ENCODE assay signal across 26 cellular contexts in genomic region chr5:102902647-102903046, GRCh38.
DNase-seq lines count a peak whose midpoint lies in the region; TF ChIP-seq lines count a peak whose summit lies in the region.
"Had no signal": no experiment of that assay in that cellular context is flagged by ENCODE, and none has a peak within 500 bp of the region (broad histone marks: within the 10 kb centered on the region; RNA-seq: fewer than 3 reads in every experiment).

No MANE protein-coding gene starts in this region.

- 91% methylated on average over 2 of the region's 2 CpGs for WGBS in mammary epithelial cell (ENCODE audit: low coverage, missing lambda C conversion rate)
- 93 to 98% (median 95%) methylated on average over 2 of the region's 2 CpGs for WGBS in adrenal gland, 4 donors
- 90 to 96% (median 96%) methylated on average over 2 of the region's 2 CpGs for WGBS in stomach, 5 donors

- peak overlapping the region; percentile 54 for H3K4me2 ChIP-seq in mammary epithelial cell (ENCODE audit: insufficient read depth, low read depth, low read length)

- H2AFZ ChIP-seq in mammary epithelial cell (ENCODE audit: low read depth, low read length): no peak overlapping the region

- no peak for TF ChIP-seq POLR2A in breast epithelium (IDR thresholded peaks at IDR 0.05)
- TF ChIP-seq POLR2A in adrenal gland (IDR thresholded peaks at IDR 0.05): no peak
- no peak for TF ChIP-seq POLR2A in stomach (IDR thresholded peaks at IDR 0.05)

- H3K9ac ChIP-seq in mammary epithelial cell (ENCODE audit: insufficient read depth, low read length): no peak overlapping the region

- dilution Hi-C loops in mammary epithelial cell (cut with HindIII; ENCODE audit: low sequenced_read_pairs): no loop called here

- TF ChIP-seq EP300 in stomach (IDR thresholded peaks at IDR 0.05): no peak

- H3K9me3 ChIP-seq in mammary epithelial cell (replicated peaks; ENCODE audit: insufficient read depth, low read length): no peaks in the 10 kb centered on the region
- no peaks in the 10 kb centered on the region for H3K9me3 ChIP-seq in breast epithelium
- no peaks in the 10 kb centered on the region for H3K9me3 ChIP-seq in adrenal gland (replicated peaks in 1 of 3)
- no peaks in the 10 kb centered on the region for H3K9me3 ChIP-seq in stomach
- H3K9me3 ChIP-seq: esophagus squamous epithelium, left ventricle myocardium inferior, ovary, testis had no signal

- H3K27ac ChIP-seq in mammary epithelial cell (ENCODE audit: insufficient read depth, low read depth, low read length): peak overlapping the region; percentile 37
- H3K27ac ChIP-seq in breast epithelium: no peak overlapping the region
- H3K27ac ChIP-seq in adrenal gland: no peak overlapping the region
- H3K27ac ChIP-seq in stomach: no peak overlapping the region
- H3K27ac ChIP-seq: esophagus squamous epithelium, foreskin keratinocyte, left ventricle myocardium inferior, ovary, testis had no signal

- H3K27me3 ChIP-seq in mammary epithelial cell (ENCODE audit: insufficient read depth, low read length) (no peaks in the 10 kb centered on the region), breast epithelium (no peaks in the 10 kb centered on the region), adrenal gland (no peaks in the 10 kb centered on the region), stomach (no peaks in the 10 kb centered on the region)
- H3K27me3 ChIP-seq: esophagus squamous epithelium, foreskin keratinocyte, ovary, testis had no signal

- H3K36me3 ChIP-seq in mammary epithelial cell (ENCODE audit: insufficient read depth, low read length): peaks cover 1% of the 10 kb centered on the region
- H3K36me3 ChIP-seq in breast epithelium: no peaks in the 10 kb centered on the region
- no peaks in the 10 kb centered on the region for H3K36me3 ChIP-seq in adrenal gland (replicated peaks in 1 of 2)
- H3K36me3 ChIP-seq in stomach: no peaks in the 10 kb centered on the region
- H3K36me3 ChIP-seq: esophagus squamous epithelium, ovary had no signal

- H3K4me1 ChIP-seq in mammary epithelial cell (ENCODE audit: insufficient read depth, low read length): peaks cover 23% of the 10 kb centered on the region
- H3K4me1 ChIP-seq in breast epithelium: no peaks in the 10 kb centered on the region
- peaks cover 0 to 4% of the 10 kb centered on the region in 2 donors for H3K4me1 ChIP-seq in adrenal gland (replicated peaks in 1 of 2)
- H3K4me1 ChIP-seq in stomach: no peaks in the 10 kb centered on the region
- H3K4me1 ChIP-seq: esophagus squamous epithelium, testis had no signal

- H3K4me3 ChIP-seq in mammary epithelial cell (replicated peaks in 1 of 3; ENCODE audit: insufficient read depth in 1 of 3, low read depth in 2 of 3, low read length in 3 of 3): no peak overlapping the region
- no peak overlapping the region for H3K4me3 ChIP-seq in breast epithelium
- no peak overlapping the region for H3K4me3 ChIP-seq in adrenal gland
- no peak overlapping the region for H3K4me3 ChIP-seq in stomach
- H3K4me3 ChIP-seq: esophagus squamous epithelium, GM12878, left ventricle myocardium inferior, ovary, testis had no signal

- H3K79me2 ChIP-seq in mammary epithelial cell (ENCODE audit: insufficient read depth, low read length): peaks cover 4% of the 10 kb centered on the region

- no peaks in the 10 kb centered on the region for H4K20me1 ChIP-seq in mammary epithelial cell (ENCODE audit: insufficient read depth, low read length)

- peak; percentile 36 for DNase-seq in mammary epithelial cell
- no peak for DNase-seq in breast epithelium (ENCODE audit: low spot score in 2 of 2)
- DNase-seq in NCI-H69 (lab: John Stamatoyannopoulos, UW): peak; percentile 81
- DNase-seq in SW480 (ENCODE audit: low spot score): peak; percentile 24
- no peak for DNase-seq in adrenal gland
- no peak for DNase-seq in stomach
- no peak for DNase-seq in NCI-H1694 treated with DMSO at 0.1 percent for 48 hours (lab: John Stamatoyannopoulos, UW)
- DNase-seq: activated CD8-positive, alpha-beta memory T cell treated with anti-CD3 and anti-CD28 coated beads, Interleukin-2, amount 10 ng/mL, durations not matched to agents 7 days and 5 days; activated gamma-delta T cell treated with Interleukin-2 at 50 U/mL for 16 hours; activated T-cell treated with anti-CD3 and anti-CD28 coated beads, Interleukin-2, amount 50 U/mL, for 4 hours; CD4-positive, alpha-beta T cell; central memory CD4-positive, alpha-beta T cell; esophagus squamous epithelium; head of caudate nucleus; Karpas-422; left ventricle myocardium inferior; NCI-H187; NCI-H2227 treated with DMSO at 0.1 percent for 48 hours; OCI-M1; ovary; small intestine; stimulated activated naive CD4-positive, alpha-beta T cell treated with Interleukin-2 at 50 U/mL for 16 hours; T-helper 17 cell; testis had no signal

- CTCF ChIA-PET in mammary epithelial cell (lab: Charles Lee; ENCODE audit: low non-redundant PET): no interaction called here

- intact Hi-C loops in mammary epithelial cell (cut with micrococcal nuclease) (no loop called here), breast epithelium (cut with DNase I; ENCODE audit: low total_unique reads) (loop anchor here (5.0 kb wide), 1 partner anchor 105 kb away; no protein-coding TSS in a partner anchor), adrenal gland (cut with DNase I) (no loop called here), stomach (cut with DNase I; ENCODE audit: low total_unique reads) (no loop called here)

- no peak for TF ChIP-seq CTCF in mammary epithelial cell (conservative IDR thresholded peaks at IDR 0.05 in 1 of 2, IDR thresholded peaks at IDR 0.05 in 1 of 2; ENCODE audit: extremely low read depth in 1 of 2, insufficient read depth in 1 of 2, low read depth in 1 of 2, low read length in 2 of 2)
- TF ChIP-seq CTCF in breast epithelium (IDR thresholded peaks at IDR 0.05): no peak
- TF ChIP-seq CTCF in adrenal gland (IDR thresholded peaks at IDR 0.05): no peak
- TF ChIP-seq CTCF in stomach (IDR thresholded peaks at IDR 0.05): no peak

- in situ Hi-C loops in mammary epithelial cell (cut with MboI; ENCODE audit: low sequenced_read_pairs in 2 of 2): no loop called here

- no TSS peak for BruUV-seq in mammary epithelial cell (replicated peaks; lab: Mats Ljungman, UMichigan)

Comparison
In these comparisons a context has a peak if more than half of its experiments do, and no peak if none do; other contexts are left out.
1. DNase-seq: peak in mammary epithelial cell (single experiment), NCI-H69 (single experiment) and SW480 (single experiment); none in breast epithelium (0 of 2), adrenal gland (0 of 7), stomach (single experiment) and NCI-H1694 treated with DMSO at 0.1 percent for 48 hours (single experiment).